11 cellular contexts compared by ENCODE assay signal in the genomic region with DNA sequence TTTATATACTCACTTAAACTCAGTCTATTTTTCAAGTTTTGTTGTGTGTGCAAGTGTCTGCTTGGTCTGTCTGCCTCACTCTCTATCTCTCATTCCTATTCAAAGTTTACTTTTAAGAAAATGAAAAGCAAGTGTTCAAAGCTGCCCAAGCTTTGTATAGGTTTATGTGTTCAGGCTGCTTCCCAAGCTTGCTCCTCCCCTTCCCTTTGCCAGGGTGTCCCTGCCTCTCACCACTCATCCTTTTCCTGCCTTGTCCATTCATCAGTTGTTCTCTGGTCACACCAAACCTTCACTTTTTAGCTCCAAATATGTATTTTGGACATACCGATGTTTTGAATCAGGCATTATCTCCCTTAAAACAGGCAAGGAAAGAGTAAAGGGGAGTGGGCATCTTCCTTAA. TPM values are rescaled to one million over a fixed set of nuclear protein-coding genes. Genes with fewer than 3 reads are reported as not detected.
DNase-seq lines count a peak whose midpoint lies in the region; ATAC-seq and TF ChIP-seq lines count a peak whose summit lies in the region.
"Had no signal": no experiment of that assay in that cellular context is flagged by ENCODE, and none has a peak within 500 bp of the region (broad histone marks: within the 10 kb centered on the region; RNA-seq: fewer than 3 reads in every experiment).

No MANE protein-coding gene starts in this region.

- H4K8ac ChIP-seq in mesendoderm (ENCODE audit: low read depth, low read length), result no peak overlapping the region

- no peak overlapping the region for H3K18ac ChIP-seq in mesendoderm (ENCODE audit: low read length)

- no peak overlapping the region for H3K4me2 ChIP-seq in mesendoderm (ENCODE audit: low read length)

- peak overlapping the region; percentile 31 for H3K56ac ChIP-seq in mesendoderm (ENCODE audit: low read length)

- no peak overlapping the region for H3K9ac ChIP-seq in mesendoderm (ENCODE audit: low read length)

- H3K27ac ChIP-seq in left ventricle myocardium inferior (replicated peaks) (peak overlapping the region; percentile 71), mesendoderm (ENCODE audit: low read depth, low read length) (no peak overlapping the region)

- intact Hi-C loops in left ventricle myocardium inferior (cut with micrococcal nuclease) (no loop called here), Right ventricle myocardium inferior (cut with DNase I) (loop anchor here (10.0 kb wide), 1 partner anchor 91 kb away; no protein-coding TSS in a partner anchor)

- TF ChIP-seq CTCF in left ventricle myocardium inferior (IDR thresholded peaks at IDR 0.05; ENCODE audit: borderline replicate concordance), result no peak
- no peak for TF ChIP-seq CTCF in choroid plexus epithelial cell (conservative IDR thresholded peaks at IDR 0.05; ENCODE audit: low read depth, low read length)

- no peak overlapping the region for H2AK5ac ChIP-seq in mesendoderm (ENCODE audit: low read length)

- no peaks in the 10 kb centered on the region for H3K79me1 ChIP-seq in mesendoderm (ENCODE audit: low read length)

- H3K27me3 ChIP-seq in left ventricle myocardium inferior (ENCODE audit: low read depth), result no peaks in the 10 kb centered on the region
- no peaks in the 10 kb centered on the region for H3K27me3 ChIP-seq in mesendoderm (ENCODE audit: insufficient read depth, low read length, poor library complexity)

- no peak overlapping the region for H2BK120ac ChIP-seq in mesendoderm (ENCODE audit: low read depth, low read length)

- no peak for ATAC-seq in Right ventricle myocardium inferior
- ATAC-seq: Panc1; stimulated activated naive CD8-positive, alpha-beta T cell treated with anti-CD3 and anti-CD28 coated beads, Interleukin-15, amount 100 ng/mL, for 72 hours had no signal

- H3K4me3 ChIP-seq in left ventricle myocardium inferior (no peak overlapping the region), choroid plexus epithelial cell (ENCODE audit: low read depth, low read length) (no peak overlapping the region), mesendoderm (ENCODE audit: low read length) (no peak overlapping the region)

- no peaks in the 10 kb centered on the region for H3K79me2 ChIP-seq in mesendoderm (ENCODE audit: control insufficient read depth, insufficient read depth, low read length)

- H3K36me3 ChIP-seq in left ventricle myocardium inferior, result no peaks in the 10 kb centered on the region
- H3K36me3 ChIP-seq in mesendoderm (ENCODE audit: control insufficient read depth, insufficient read depth, low read length), result no peaks in the 10 kb centered on the region

- no peaks in the 10 kb centered on the region for H3K9me3 ChIP-seq in left ventricle myocardium inferior (replicated peaks)

- no peak overlapping the region for H4K5ac ChIP-seq in mesendoderm (ENCODE audit: low read length)

- DNase-seq in left ventricle myocardium inferior (no peak), Right ventricle myocardium inferior (ENCODE audit: missing footprints) (no peak), choroid plexus epithelial cell (ENCODE audit: low read depth) (peak; percentile 35), mesendoderm (no peak), superior temporal gyrus (ENCODE audit: extremely low spot score) (no peak)
- DNase-seq in activated CD4-positive, CD25-positive, alpha-beta regulatory T cell (lab: John Stamatoyannopoulos, UW), result no peak
- no peak for DNase-seq in stimulated activated CD4-positive, alpha-beta T cell treated with anti-CD3 and anti-CD28 coated beads, Interleukin-4, amount 100 ng/mL, for 4 hours
- no peak for DNase-seq in activated CD8-positive, alpha-beta memory T cell treated with anti-CD3 and anti-CD28 coated beads, Interleukin-2, amount 50 U/mL, for 48 hours
- DNase-seq: NCI-H2081; stimulated activated naive CD8-positive, alpha-beta T cell treated with anti-CD3 and anti-CD28 coated beads, Interleukin-15, amount 100 ng/mL, for 72 hours had no signal

- H3K4me1 ChIP-seq in left ventricle myocardium inferior (peaks cover 81% of the 10 kb centered on the region), mesendoderm (ENCODE audit: control insufficient read depth, low read depth, low read length) (peaks cover 5% of the 10 kb centered on the region)

- no peak overlapping the region for H2BK5ac ChIP-seq in mesendoderm (ENCODE audit: low read length)

- H3K23ac ChIP-seq in mesendoderm (ENCODE audit: low read length), result no peak overlapping the region

- H3K4ac ChIP-seq in mesendoderm (ENCODE audit: low read depth, low read length), result no peak overlapping the region

- no peak overlapping the region for H2BK15ac ChIP-seq in mesendoderm (replicated peaks; ENCODE audit: low read depth)

- WGBS in mesendoderm (ENCODE audit: extremely low coverage, insufficient coverage, low lambda C conversion rate), result no CpG with 5 or more reads among the region's 1 CpG

RNA-seq across cellular contexts. Expression of gene STK38L, which starts 41.3 kb away (rescaled TPM):
- total RNA-seq in left ventricle myocardium inferior (75.4 TPM), Right ventricle myocardium inferior (48.7 TPM)
- polyA plus RNA-seq in mesendoderm (2013, experiment 1 of 2), result 34.3 TPM
- 35.0 TPM for polyA plus RNA-seq in mesendoderm (2013, experiment 2 of 2)

RNA-seq across cellular contexts. Expression of gene BMAL2, which starts 47.2 kb away (rescaled TPM):
- 1.5 TPM for total RNA-seq in left ventricle myocardium inferior
- 1.2 TPM for total RNA-seq in Right ventricle myocardium inferior
- polyA plus RNA-seq in mesendoderm (2013, experiment 1 of 2), result 7.5 TPM
- polyA plus RNA-seq in mesendoderm (2013, experiment 2 of 2), result 7.8 TPM
